15 cellular contexts compared by ENCODE assay signal in genomic region chr10:15316877-15317464, GRCh38.
"Had no signal": no experiment of that assay in that cellular context is flagged by ENCODE, and none has a peak within 500 bp of the region (broad histone marks: within the 10 kb centered on the region; RNA-seq: fewer than 3 reads in every experiment).

No MANE protein-coding gene starts in this region.

- H3K36me3 Mint-ChIP-seq: naive thymus-derived CD4-positive, alpha-beta T cell; stimulated activated effector memory CD8-positive, alpha-beta T cell treated with anti-CD3 and anti-CD28 coated beads, Interleukin-12 subunit alpha, Interleukin-12 subunit beta, amount 100 ng/mL, for 72 hours had no signal

- DNase-seq: activated CD4-positive, alpha-beta T cell treated with anti-CD3 and anti-CD28 coated beads, Interleukin-2, amount 50 U/mL, for 48 hours; activated CD4-positive, CD25-positive, alpha-beta regulatory T cell treated with anti-CD3 and anti-CD28 coated beads, Interleukin-2, amount 50 U/mL, for 72 hours; activated effector memory CD4-positive, alpha-beta T cell treated with anti-CD3 and anti-CD28 coated beads, Interleukin-2, amount 50 U/mL, for 16 hours; activated T-cell treated with anti-CD3 and anti-CD28 coated beads, Interleukin-2, amount 50 U/mL, for 4 hours; amygdala; foreskin melanocyte; heart right ventricle; kidney; naive thymus-derived CD4-positive, alpha-beta T cell; occipital lobe; right lobe of liver; T-helper 17 cell; tibial artery had no signal

- H3K27ac Mint-ChIP-seq: activated naive CD8-positive, alpha-beta T cell; naive thymus-derived CD4-positive, alpha-beta T cell; stimulated activated effector memory CD8-positive, alpha-beta T cell treated with anti-CD3 and anti-CD28 coated beads, Interleukin-12 subunit alpha, Interleukin-12 subunit beta, amount 100 ng/mL, for 72 hours; T-helper 17 cell had no signal

- ATAC-seq: activated T-cell treated with anti-CD3 and anti-CD28 coated beads, Interleukin-2, amount 50 U/mL, for 4 hours; heart right ventricle; naive thymus-derived CD4-positive, alpha-beta T cell; stimulated activated effector memory CD8-positive, alpha-beta T cell treated with anti-CD3 and anti-CD28 coated beads, Interleukin-12 subunit alpha, Interleukin-12 subunit beta, amount 100 ng/mL, for 72 hours; T-helper 17 cell had no signal

- H3K27me3 Mint-ChIP-seq: activated naive CD8-positive, alpha-beta T cell; T-helper 17 cell had no signal

- H3K4me3 Mint-ChIP-seq: activated naive CD8-positive, alpha-beta T cell; activated T-cell treated with anti-CD3 and anti-CD28 coated beads, Interleukin-2, amount 50 U/mL, for 4 hours; naive thymus-derived CD4-positive, alpha-beta T cell; stimulated activated effector memory CD8-positive, alpha-beta T cell treated with anti-CD3 and anti-CD28 coated beads, Interleukin-12 subunit alpha, Interleukin-12 subunit beta, amount 100 ng/mL, for 72 hours; T-helper 17 cell had no signal

- H3K9me3 Mint-ChIP-seq: activated T-cell treated with anti-CD3 and anti-CD28 coated beads, Interleukin-2, amount 50 U/mL, for 4 hours; naive thymus-derived CD4-positive, alpha-beta T cell; stimulated activated effector memory CD8-positive, alpha-beta T cell treated with anti-CD3 and anti-CD28 coated beads, Interleukin-12 subunit alpha, Interleukin-12 subunit beta, amount 100 ng/mL, for 72 hours had no signal
